Comparison of ENCODE assay signal across 9 cellular contexts in genomic region chr12:50924131-50924438, GRCh38. TPM values are rescaled to one million over a fixed set of nuclear protein-coding genes. Genes with fewer than 3 reads are reported as not detected.
A peak's percentile ranks its signal among the peaks of the same experiment; 100 is the strongest.
DNase-seq lines count a peak whose midpoint lies in the region; FAIRE-seq and TF ChIP-seq lines count a peak whose summit lies in the region.
"Had no signal": no experiment of that assay in that cellular context is flagged by ENCODE, and none has a peak within 500 bp of the region (broad histone marks: within the 10 kb centered on the region; RNA-seq: fewer than 3 reads in every experiment).

No MANE protein-coding gene starts in this region.

- POLR2A ChIA-PET in Caco-2 (lab: Charles Lee): no interaction called here
- POLR2A ChIA-PET in endothelial cell of umbilical vein (lab: Charles Lee): no interaction called here

- H2AFZ ChIP-seq in Loucy (ENCODE audit: low read length) (peak overlapping the region; percentile 77), endothelial cell of umbilical vein (ENCODE audit: low read depth, low read length) (peak overlapping the region; percentile 96)

- no peaks in the 10 kb centered on the region for H3K9me2 ChIP-seq in Loucy (replicated peaks; ENCODE audit: low read depth, low read length)

- no peaks in the 10 kb centered on the region for H3F3A ChIP-seq in Loucy (ENCODE audit: low read depth)

- no peak for TF ChIP-seq POLR2A in endothelial cell of umbilical vein (IDR thresholded peaks at IDR 0.05; ENCODE audit: low read depth, low read length)

- dilution Hi-C loops in endothelial cell of umbilical vein (cut with MboI; ENCODE audit: extremely low pct_ligation_motif_present, low sequenced_read_pairs): no loop called here

- H3K27me3 ChIP-seq in Caco-2 (replicated peaks; ENCODE audit: control insufficient read depth, insufficient read depth, low read length): no peaks in the 10 kb centered on the region
- no peaks in the 10 kb centered on the region for H3K27me3 ChIP-seq in Loucy (ENCODE audit: insufficient read depth, low read length, poor library complexity, severe bottlenecking)
- H3K27me3 ChIP-seq in endothelial cell of umbilical vein (ENCODE audit: control insufficient read depth in 2 of 2, insufficient read depth in 2 of 2, low read length in 2 of 2): no peaks in the 10 kb centered on the region
- no peaks in the 10 kb centered on the region for H3K27me3 ChIP-seq in H7 (ENCODE audit: control insufficient read depth, insufficient read depth, low read length)

- H3K4me1 ChIP-seq in Caco-2 (peaks cover 16% of the 10 kb centered on the region), Loucy (ENCODE audit: insufficient read depth, low read length, poor library complexity, severe bottlenecking) (peaks cover 52% of the 10 kb centered on the region), endothelial cell of umbilical vein (ENCODE audit: control insufficient read depth, extremely low read depth, insufficient read depth, low read length) (peaks cover 24% of the 10 kb centered on the region)

- H3K4me3 ChIP-seq in Caco-2 (ENCODE audit: low read depth, low read length) (no peak overlapping the region), Loucy (ENCODE audit: low read length, poor library complexity, severe bottlenecking) (peak overlapping the region; percentile 92), endothelial cell of umbilical vein (replicated peaks in 1 of 3; ENCODE audit: insufficient read depth in 1 of 3, low read depth in 1 of 3, low read length in 3 of 3) (peak overlapping the region; percentile 9 to 66 (median 55)), H7 (ENCODE audit: insufficient read depth, low read depth, low read length) (no peak overlapping the region)

- H3K36me3 ChIP-seq in Caco-2 (ENCODE audit: control insufficient read depth, insufficient read depth, low read length) (no peaks in the 10 kb centered on the region), Loucy (ENCODE audit: insufficient read depth, low read length) (no peaks in the 10 kb centered on the region), endothelial cell of umbilical vein (ENCODE audit: control insufficient read depth in 2 of 2, extremely low read depth in 1 of 2, insufficient read depth in 2 of 2, low read length in 2 of 2) (no peaks in the 10 kb centered on the region), H7 (replicated peaks; ENCODE audit: control insufficient read depth, insufficient read depth, low read length) (no peaks in the 10 kb centered on the region)

- H3K36me3 Mint-ChIP-seq in Caco-2 (ENCODE audit: insufficient read depth, unreplicated experiment) (no peaks in the 10 kb centered on the region), osteocyte (ENCODE audit: unreplicated experiment) (no peaks in the 10 kb centered on the region)

- H3K4me2 ChIP-seq in Loucy (ENCODE audit: low read depth, low read length, poor library complexity, severe bottlenecking): peak overlapping the region; percentile 98
- H3K4me2 ChIP-seq in endothelial cell of umbilical vein (ENCODE audit: insufficient read depth, low read length): peak overlapping the region; percentile 94

- intact Hi-C loops in Caco-2 (cut with micrococcal nuclease; ENCODE audit: unreplicated experiment) (no loop called here), endothelial cell of umbilical vein (cut with micrococcal nuclease) (loop anchor here (2.0 kb wide), 1 partner anchor 103 kb away; the partner anchor contains the start of gene SLC11A2)

- H3K9ac ChIP-seq in Loucy (ENCODE audit: low read depth, low read length, poor library complexity, severe bottlenecking): peak overlapping the region; percentile 93
- peak overlapping the region; percentile 34 for H3K9ac ChIP-seq in endothelial cell of umbilical vein (replicated peaks; ENCODE audit: extremely low read depth, insufficient read depth, low read length)

- H3K9me3 ChIP-seq in Caco-2: no peaks in the 10 kb centered on the region
- H3K9me3 ChIP-seq in Loucy (ENCODE audit: insufficient read depth, low read depth, low read length): no peaks in the 10 kb centered on the region
- H3K9me3 ChIP-seq in endothelial cell of umbilical vein (replicated peaks; ENCODE audit: control insufficient read depth, insufficient read depth, low read length): no peaks in the 10 kb centered on the region

- peak overlapping the region; percentile 65 for H3K27ac ChIP-seq in endothelial cell of umbilical vein (ENCODE audit: insufficient read depth, low read depth, low read length)

- H3K27me3 Mint-ChIP-seq in Caco-2 (ENCODE audit: insufficient read depth, unreplicated experiment): no peaks in the 10 kb centered on the region
- H3K27me3 Mint-ChIP-seq in osteocyte (ENCODE audit: unreplicated experiment): no peaks in the 10 kb centered on the region

- H3K4me3 Mint-ChIP-seq in Caco-2 (ENCODE audit: unreplicated experiment) (peak overlapping the region; percentile 30), osteocyte (ENCODE audit: unreplicated experiment) (peak overlapping the region; percentile 74)

- H3K4me1 Mint-ChIP-seq in Caco-2 (ENCODE audit: low read depth, unreplicated experiment): peaks cover 28% of the 10 kb centered on the region
- peaks cover 53% of the 10 kb centered on the region for H3K4me1 Mint-ChIP-seq in osteocyte (ENCODE audit: unreplicated experiment)

- H3K79me2 ChIP-seq in Loucy (ENCODE audit: insufficient read depth, low read length) (peaks cover 44% of the 10 kb centered on the region), endothelial cell of umbilical vein (ENCODE audit: control insufficient read depth, insufficient read depth, low read length) (no peaks in the 10 kb centered on the region)

- FAIRE-seq in endothelial cell of umbilical vein (lab: Jason Lieb, UNC): no peak

- H4K20me1 ChIP-seq in Loucy (ENCODE audit: insufficient read depth, low read length, poor library complexity, severe bottlenecking) (peaks cover 12% of the 10 kb centered on the region), endothelial cell of umbilical vein (replicated peaks; ENCODE audit: control insufficient read depth, extremely low read depth, insufficient read depth, low read length) (no peaks in the 10 kb centered on the region)

- DNase-seq in Caco-2 (no peak), endothelial cell of umbilical vein (ENCODE audit: low read depth, low spot score) (no peak), osteocyte (ENCODE audit: extremely low spot score, unreplicated experiment) (no peak), cerebellar cortex (ENCODE audit: low spot score) (no peak), medulla oblongata (ENCODE audit: extremely low spot score) (no peak), superior temporal gyrus (ENCODE audit: extremely low spot score) (no peak), H7 (no peak)

- H3K9me1 ChIP-seq in endothelial cell of umbilical vein (replicated peaks; ENCODE audit: control insufficient read depth, extremely low read depth, insufficient read depth, low read length): no peaks in the 10 kb centered on the region

- H3K27ac Mint-ChIP-seq in Caco-2 (ENCODE audit: unreplicated experiment): no peak overlapping the region
- H3K27ac Mint-ChIP-seq in osteocyte (ENCODE audit: unreplicated experiment): peak overlapping the region; percentile 93

- TF ChIP-seq CTCF in Caco-2 (IDR thresholded peaks at IDR 0.05; ENCODE audit: insufficient read depth in 1 of 2, low read depth in 1 of 2, low read length in 1 of 2, severe bottlenecking in 1 of 2, unreplicated experiment in 1 of 2): no peak
- TF ChIP-seq CTCF in Loucy (conservative IDR thresholded peaks at IDR 0.05; ENCODE audit: low read length): no peak
- no peak for TF ChIP-seq CTCF in endothelial cell of umbilical vein (IDR thresholded peaks at IDR 0.05; ENCODE audit: extremely low read depth in 1 of 2, insufficient read depth in 1 of 2, low read depth in 1 of 2, low read length in 2 of 2)
- no peak for TF ChIP-seq CTCF in osteocyte (IDR thresholded peaks at IDR 0.05)

- H3K9me3 Mint-ChIP-seq in Caco-2 (ENCODE audit: unreplicated experiment): no peaks in the 10 kb centered on the region
- H3K9me3 Mint-ChIP-seq in osteocyte (ENCODE audit: unreplicated experiment): no peaks in the 10 kb centered on the region

- no TSS peak for BruUV-seq in Caco-2 (replicated peaks; lab: Mats Ljungman, UMichigan)
- no TSS peak for BruUV-seq in endothelial cell of umbilical vein (replicated peaks; lab: Mats Ljungman, UMichigan)

- CTCF ChIA-PET in Caco-2 (lab: Charles Lee) (no interaction called here), endothelial cell of umbilical vein (lab: Charles Lee) (interaction anchor here (1.0 to 3.6 kb wide), 5 partner anchors 63 to 417 kb away, joined by 3 to 21 read pairs (median 10); no protein-coding TSS in a partner anchor)

TF ChIP-seq in endothelial cell of umbilical vein, 7 proteins besides CTCF, POLR2A, EP300 and RAD21:
- TF ChIP-seq FOS (IDR thresholded peaks at IDR 0.05; ENCODE audit: borderline replicate concordance, insufficient read depth, low read length) (no peak), POLR2AphosphoS5 (IDR thresholded peaks at IDR 0.05; ENCODE audit: insufficient read depth, low read depth, low read length) (no peak), MYC (IDR thresholded peaks at IDR 0.05; ENCODE audit: low read depth, low read length) (no peak)

RNA-seq across cellular contexts. Expression of gene HIGD1C, which starts 28.3 kb away (rescaled TPM):
- total RNA-seq in Caco-2 (2022): not detected in 2 replicates
- not detected in 2 replicates for total RNA-seq in endothelial cell of umbilical vein
- polyA plus RNA-seq in endothelial cell of umbilical vein: not detected in 2 replicates
- not detected in 2 replicates for polyA plus RNA-seq in endothelial cell of umbilical vein (2011; cell fraction: cytosol; rRNA removed)
- not detected in 2 replicates for polyA plus RNA-seq in endothelial cell of umbilical vein (2011; cell fraction: nucleus; rRNA removed)
- not detected in 2 replicates for polyA plus RNA-seq in endothelial cell of umbilical vein (2012)
- not detected in 2 replicates for polyA minus RNA-seq in endothelial cell of umbilical vein
- polyA minus RNA-seq in endothelial cell of umbilical vein (2011; cell fraction: cytosol; rRNA and poly(A)+ RNA removed): not detected
- polyA minus RNA-seq in endothelial cell of umbilical vein (2011; cell fraction: nucleus; rRNA and poly(A)+ RNA removed): not detected in 2 replicates
- total RNA-seq in osteocyte: not detected in 2 replicates
- not detected in 2 replicates for total RNA-seq in H7 (2014; rRNA removed; shearing (Covaris generic))
- total RNA-seq: HT1080 had no signal

Comparison
In these comparisons a context has a peak if more than half of its experiments do, and no peak if none do; other contexts are left out.
1. H3K4me3 ChIP-seq: peak in Loucy (single experiment) and endothelial cell of umbilical vein (3 of 3); none in Caco-2 (single experiment) and H7 (single experiment).